ENCODE assay signal across 14 cellular contexts in genomic region chr7:114413741-114414140, GRCh38. TPM values are rescaled to one million over a fixed set of nuclear protein-coding genes. Genes with fewer than 3 reads are reported as not detected.
DNase-seq lines count a peak whose midpoint lies in the region; ATAC-seq and TF ChIP-seq lines count a peak whose summit lies in the region.
"Had no signal": no experiment of that assay in that cellular context is flagged by ENCODE, and none has a peak within 500 bp of the region (broad histone marks: within the 10 kb centered on the region; RNA-seq: fewer than 3 reads in every experiment).

No MANE protein-coding gene starts in this region.

- intact Hi-C loops in mucosa of descending colon (cut with DNase I, micrococcal nuclease), result loop anchor here in 1 of 2 donors (2.0 kb wide), 1 partner anchor 331 kb away; no protein-coding TSS in a partner anchor
- intact Hi-C loops in transverse colon (cut with DNase I; ENCODE audit: low total_unique reads), result loop anchor here (5.0 kb wide), 1 partner anchor 326 kb away; no protein-coding TSS in a partner anchor

- DNase-seq in NCI-H2171 treated with DMSO at 0.1 percent for 48 hours (lab: John Stamatoyannopoulos, UW) (peak; percentile 79), NCI-H2171 (lab: John Stamatoyannopoulos, UW) (no peak), mucosa of descending colon (no peak), transverse colon (no peak), NCI-H510A (lab: John Stamatoyannopoulos, UW) (no peak), NCI-H2107 (lab: John Stamatoyannopoulos, UW) (no peak)
- DNase-seq: activated CD4-positive, CD25-positive, alpha-beta regulatory T cell treated with anti-CD3 and anti-CD28 coated beads, Interleukin-2, amount 50 U/mL, for 72 hours; activated T-cell treated with anti-CD3 and anti-CD28 coated beads, Interleukin-2, amount 50 U/mL, for 1 hour; effector memory CD8-positive, alpha-beta T cell; SK-N-SH; spleen had no signal

- ATAC-seq in mucosa of descending colon, result peak; percentile 44
- no peak for ATAC-seq in GM21619 (IDR thresholded peaks at IDR 0.05; ENCODE audit: unreplicated experiment)
- ATAC-seq: effector memory CD8-positive, alpha-beta T cell had no signal

- TF ChIP-seq POLR2A in transverse colon (IDR thresholded peaks at IDR 0.05), result no peak

- H3K4me1 ChIP-seq in ectodermal cell (ENCODE audit: control insufficient read depth, insufficient read depth, low read length) (peaks cover 8% of the 10 kb centered on the region), mucosa of descending colon (ENCODE audit: low read depth) (peaks cover 16% of the 10 kb centered on the region), transverse colon (peaks cover 9 to 36% (median 11%) of the 10 kb centered on the region in 4 donors)
- H3K4me1 ChIP-seq: spleen had no signal

- H3K4me3 ChIP-seq in ectodermal cell (ENCODE audit: insufficient read depth, low read depth, low read length) (no peak overlapping the region), mucosa of descending colon (no peak overlapping the region), transverse colon (no peak overlapping the region)
- H3K4me3 ChIP-seq: spleen had no signal

- WGBS in ectodermal cell, 2 experiments, result 65 to 74% methylated on average over 4 of the region's 4 CpGs
- 23 to 36% methylated on average over 4 of the region's 4 CpGs for WGBS in transverse colon (ENCODE audit: low coverage in 1 of 2), 2 donors

- H3K27me3 ChIP-seq in ectodermal cell (ENCODE audit: control insufficient read depth, insufficient read depth, low read length, poor library complexity, severe bottlenecking), result no peaks in the 10 kb centered on the region
- no peaks in the 10 kb centered on the region for H3K27me3 ChIP-seq in transverse colon
- H3K27me3 ChIP-seq: spleen had no signal

- in situ Hi-C loops in transverse colon (cut with MboI; ENCODE audit: low pct_ligation_motif_present in 1 of 4, low pct_unique_long_range_greater_than_20kb in 1 of 4, low sequenced_read_pairs in 3 of 4), result loop anchor here in 3 of 4 donors (10.0 to 25.0 kb wide), 2 partner anchors 326 to 329 kb away; no protein-coding TSS in a partner anchor

- no peak for TF ChIP-seq EP300 in transverse colon (IDR thresholded peaks at IDR 0.05; ENCODE audit: low read depth)

- H3K36me3 ChIP-seq in ectodermal cell (ENCODE audit: control insufficient read depth, insufficient read depth, low read length), result no peaks in the 10 kb centered on the region
- H3K36me3 ChIP-seq in mucosa of descending colon (ENCODE audit: low read depth), result no peaks in the 10 kb centered on the region
- no peaks in the 10 kb centered on the region for H3K36me3 ChIP-seq in transverse colon
- H3K36me3 ChIP-seq: spleen had no signal

- TF ChIP-seq CTCF in mucosa of descending colon (IDR thresholded peaks at IDR 0.05), result no peak
- no peak for TF ChIP-seq CTCF in transverse colon (IDR thresholded peaks at IDR 0.05)

- H3K27ac ChIP-seq in ectodermal cell (ENCODE audit: insufficient read depth, low read depth, low read length, poor library complexity, severe bottlenecking) (peak overlapping the region; percentile 46), transverse colon (peak overlapping the region; percentile 67 to 85 (median 72))
- H3K27ac ChIP-seq: spleen had no signal

- no peaks in the 10 kb centered on the region for H3K9me3 ChIP-seq in ectodermal cell (ENCODE audit: control insufficient read depth, low read length)
- no peaks in the 10 kb centered on the region for H3K9me3 ChIP-seq in mucosa of descending colon
- H3K9me3 ChIP-seq in transverse colon, result no peaks in the 10 kb centered on the region
- H3K9me3 ChIP-seq: SK-N-SH, spleen had no signal

RNA-seq across cellular contexts. Expression of gene FOXP2, which starts 0.9 kb away (rescaled TPM):
- polyA plus RNA-seq in ectodermal cell (2013, experiment 1 of 4), result 0.61 TPM
- 0.46 TPM for polyA plus RNA-seq in ectodermal cell (2013, experiment 2 of 4)
- polyA plus RNA-seq in ectodermal cell (2013, experiment 3 of 4), result 1.1 TPM
- polyA plus RNA-seq in ectodermal cell (2013, experiment 4 of 4), result 1.7 TPM
- total RNA-seq in mucosa of descending colon (10 to 100 TPM; 14.9 to 88.0 (median 17.2) TPM), transverse colon (100 to 1,000 TPM in 1 of 4 donors, 10 to 100 TPM in 3; 20.5 to 102 (median 34.0) TPM)
- total RNA-seq: mononuclear cell had no signal
- polyA plus RNA-seq: SK-N-SH had no signal
